Comparison of ENCODE assay signal across 8 cellular contexts in the genomic region with DNA sequence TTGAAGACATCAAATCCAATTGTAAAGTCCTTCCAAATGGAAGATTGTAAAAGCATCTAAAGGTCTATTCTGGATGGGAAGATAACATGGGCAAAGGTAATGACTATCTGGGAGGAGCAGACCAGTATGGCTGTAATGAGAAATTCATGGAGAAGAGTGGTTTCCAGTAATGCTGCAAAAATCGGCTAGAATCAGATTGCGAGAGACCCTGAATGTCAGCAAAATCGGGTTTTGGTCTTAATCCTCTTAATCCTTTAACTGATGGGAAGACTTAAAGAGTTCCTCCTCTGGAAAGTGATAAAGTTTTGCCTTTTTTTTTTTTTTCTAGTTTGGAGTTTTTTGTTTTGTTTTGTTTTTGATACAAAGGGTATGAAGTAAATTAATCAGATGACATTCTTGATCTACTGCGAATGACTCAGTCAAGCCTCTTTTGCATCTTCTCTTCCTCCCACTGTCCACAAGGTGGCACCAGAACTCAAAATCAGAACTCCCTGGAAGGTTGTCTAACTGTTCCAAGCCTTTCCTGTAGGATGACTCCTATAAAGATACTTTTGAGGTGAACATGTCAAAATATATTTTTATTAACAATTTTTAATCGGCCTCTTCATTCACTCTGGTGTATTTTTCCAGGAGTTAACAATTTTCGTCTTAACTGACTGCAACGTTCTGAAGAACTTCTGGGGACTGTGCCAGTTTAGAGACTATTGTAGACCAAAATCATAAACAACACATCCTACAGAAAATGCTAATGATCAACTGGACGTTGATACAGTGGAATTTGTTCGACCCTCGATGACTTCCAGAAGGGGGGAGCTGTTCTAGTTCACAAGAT.
DNase-seq lines count a peak whose midpoint lies in the region; ATAC-seq, FAIRE-seq and TF ChIP-seq lines count a peak whose summit lies in the region.

No MANE protein-coding gene starts in this region.

- no peak overlapping the region for H3K4me2 ChIP-seq in HepG2 (ENCODE audit: low read depth, low read length)

- H3K4me1 ChIP-seq in HAP-1 (no peaks in the 10 kb centered on the region), SJCRH30 (peaks cover 8% of the 10 kb centered on the region), colonic mucosa (no peaks in the 10 kb centered on the region), HepG2 (ENCODE audit: insufficient read depth, low read length) (no peaks in the 10 kb centered on the region)

- H3K27me3 ChIP-seq in GM06990 (replicated peaks; ENCODE audit: control insufficient read depth, insufficient read depth, low read length) (no peaks in the 10 kb centered on the region), HAP-1 (ENCODE audit: low read depth) (no peaks in the 10 kb centered on the region), SJCRH30 (no peaks in the 10 kb centered on the region), colonic mucosa (no peaks in the 10 kb centered on the region), HepG2 (ENCODE audit: control insufficient read depth in 1 of 2, insufficient read depth in 2 of 2, low read length in 2 of 2) (no peaks in the 10 kb centered on the region)

- H3K27me3 Mint-ChIP-seq in stimulated activated naive CD8-positive, alpha-beta T cell treated with anti-CD3 and anti-CD28 coated beads, Interleukin-15, amount 100 ng/mL, for 72 hours: no peaks in the 10 kb centered on the region

- peak; percentile 93 for ATAC-seq in HepG2
- ATAC-seq in stimulated activated naive CD8-positive, alpha-beta T cell treated with anti-CD3 and anti-CD28 coated beads, Interleukin-15, amount 100 ng/mL, for 72 hours: peak; percentile 57

- H4K20me1 ChIP-seq in HepG2 (ENCODE audit: insufficient read depth, low read length): no peaks in the 10 kb centered on the region

- no peak overlapping the region for H3K27ac ChIP-seq in SJCRH30
- H3K27ac ChIP-seq in colonic mucosa: no peak overlapping the region
- H3K27ac ChIP-seq in HepG2 (ENCODE audit: extremely low read length, insufficient read depth, low read length): no peak overlapping the region

- H3K9ac ChIP-seq in colonic mucosa (ENCODE audit: low read depth in 2 of 2, low read length in 2 of 2) (no peak overlapping the region), HepG2 (ENCODE audit: insufficient read depth, low read depth, low read length) (no peak overlapping the region)

- H3K27ac Mint-ChIP-seq in stimulated activated naive CD8-positive, alpha-beta T cell treated with anti-CD3 and anti-CD28 coated beads, Interleukin-15, amount 100 ng/mL, for 72 hours: no peak overlapping the region

- TF ChIP-seq POLR2A in HepG2 (IDR thresholded peaks at IDR 0.05; ENCODE audit: insufficient read depth in 1 of 2, low read depth in 2 of 2, low read length in 2 of 2): no peak

- POLR2A ChIA-PET in HepG2 (lab: Yijun Ruan, JAX): no interaction called here

- no peaks in the 10 kb centered on the region for H3K9me3 ChIP-seq in HAP-1
- H3K9me3 ChIP-seq in SJCRH30 (replicated peaks): no peaks in the 10 kb centered on the region
- no peaks in the 10 kb centered on the region for H3K9me3 ChIP-seq in colonic mucosa
- no peaks in the 10 kb centered on the region for H3K9me3 ChIP-seq in HepG2 (ENCODE audit: low read length)

- WGBS in HepG2 (ENCODE audit: low lambda C conversion rate): 16% methylated on average over 10 of the region's 10 CpGs

- CTCF ChIA-PET in HepG2 (lab: Yijun Ruan, JAX; ENCODE audit: low intra/inter-chr PET ratio, low total read pairs): interaction anchor here (0.8 to 1.7 kb wide), 4 partner anchors 24 to 273 kb away, joined by 3 to 9 read pairs (median 6); no protein-coding TSS in a partner anchor

- H3K36me3 ChIP-seq in GM06990 (ENCODE audit: control insufficient read depth, insufficient read depth, low read length) (no peaks in the 10 kb centered on the region), HAP-1 (replicated peaks) (no peaks in the 10 kb centered on the region), SJCRH30 (no peaks in the 10 kb centered on the region), colonic mucosa (no peaks in the 10 kb centered on the region), HepG2 (replicated peaks in 1 of 2; ENCODE audit: control insufficient read depth in 1 of 2, insufficient read depth in 2 of 2, low read length in 2 of 2) (no peaks in the 10 kb centered on the region)

- no peaks in the 10 kb centered on the region for H3K4me1 Mint-ChIP-seq in stimulated activated naive CD8-positive, alpha-beta T cell treated with anti-CD3 and anti-CD28 coated beads, Interleukin-15, amount 100 ng/mL, for 72 hours

- no peak for TF ChIP-seq RAD21 in HepG2 (CRISPR knock-in tag; IDR thresholded peaks at IDR 0.05)

- H3K4me3 Mint-ChIP-seq in stimulated activated naive CD8-positive, alpha-beta T cell treated with anti-CD3 and anti-CD28 coated beads, Interleukin-15, amount 100 ng/mL, for 72 hours: no peak overlapping the region

- in situ Hi-C loops in HAP-1 (cut with MboI; ENCODE audit: low sequenced_read_pairs) (no loop called here), HepG2 (cut with HindIII; ENCODE audit: extremely low pct_ligation_motif_present, low pct_unique_long_range_greater_than_20kb) (loop anchor here (10.0 kb wide), 1 partner anchor 111 kb away; no protein-coding TSS in a partner anchor)

- H3K79me2 ChIP-seq in HepG2 (ENCODE audit: insufficient read depth, low read length): no peaks in the 10 kb centered on the region

- H2AFZ ChIP-seq in HepG2 (ENCODE audit: low read length): no peak overlapping the region

- FAIRE-seq in HepG2 (lab: Jason Lieb, UNC): peak; percentile 43

- peak; percentile 57 for DNase-seq in A172 (ENCODE audit: low spot score)
- no peak for DNase-seq in GM06990 (ENCODE audit: extremely low read depth, insufficient read length)
- DNase-seq in HAP-1 (ENCODE audit: low spot score in 2 of 2): peak; percentile 60
- peak; percentile 48 to 87 for DNase-seq in SJCRH30
- peak; percentile 44 for DNase-seq in colonic mucosa
- peak; percentile 63 for DNase-seq in HepG2 (ENCODE audit: low spot score)
- DNase-seq in stimulated activated naive CD8-positive, alpha-beta T cell treated with anti-CD3 and anti-CD28 coated beads, Interleukin-15, amount 100 ng/mL, for 72 hours: peak; percentile 7 to 12

- H3K9me3 Mint-ChIP-seq in stimulated activated naive CD8-positive, alpha-beta T cell treated with anti-CD3 and anti-CD28 coated beads, Interleukin-15, amount 100 ng/mL, for 72 hours: no peaks in the 10 kb centered on the region

- H3K4me3 ChIP-seq in GM06990 (replicated peaks; ENCODE audit: low read depth, low read length) (no peak overlapping the region), HAP-1 (no peak overlapping the region), SJCRH30 (no peak overlapping the region), colonic mucosa (no peak overlapping the region), HepG2 (replicated peaks in 1 of 3; ENCODE audit: insufficient read depth in 1 of 3, low read depth in 2 of 3, low read length in 3 of 3) (no peak overlapping the region)

- TF ChIP-seq EP300 in HepG2 (IDR thresholded peaks at IDR 0.05; ENCODE audit: low read depth in 2 of 2, low read length in 2 of 2): no peak
- no peak for TF ChIP-seq EP300 in HepG2 (CRISPR knock-in tag; IDR thresholded peaks at IDR 0.05; ENCODE audit: borderline replicate concordance)

- intact Hi-C loops in colonic mucosa (cut with DNase I): loop anchor here (5.0 kb wide), 1 partner anchor 53 kb away; no protein-coding TSS in a partner anchor
- intact Hi-C loops in HepG2 (cut with micrococcal nuclease; ENCODE audit: unreplicated experiment): loop anchor here (1.0 kb wide), 3 partner anchors 51 to 272 kb away; no protein-coding TSS in a partner anchor

- no TSS peak for BruUV-seq in HepG2 (replicated peaks; lab: Mats Ljungman, UMichigan)

- TF ChIP-seq CTCF in GM06990 (IDR thresholded peaks at IDR 0.05; ENCODE audit: insufficient read depth, low read length, poor library complexity, severe bottlenecking) (peak; percentile 65), LNCAP (IDR thresholded peaks at IDR 0.05) (peak; percentile 72), colonic mucosa (IDR thresholded peaks at IDR 0.05) (peak; percentile 71), HepG2 (CRISPR knock-in tag; IDR thresholded peaks at IDR 0.05) (peak; percentile 70)

TF ChIP-seq in HepG2, 621 proteins besides CTCF, POLR2A, EP300 and RAD21:
- peak; percentile 69 for TF ChIP-seq SMC3 (IDR thresholded peaks at IDR 0.05; ENCODE audit: low read length)
- no peak for TF ChIP-seq ZBTB37 (CRISPR knock-in tag; IDR thresholded peaks at IDR 0.05)
- TF ChIP-seq PHF5A (CRISPR knock-in tag; IDR thresholded peaks at IDR 0.05; ENCODE audit: low read depth, unreplicated experiment): no peak
- peak; percentile 67 for TF ChIP-seq STAG1 (CRISPR knock-in tag; IDR thresholded peaks at IDR 0.05)
- no peak for TF ChIP-seq WIZ (CRISPR knock-in tag; IDR thresholded peaks at IDR 0.05)
